In the genomic region with DNA sequence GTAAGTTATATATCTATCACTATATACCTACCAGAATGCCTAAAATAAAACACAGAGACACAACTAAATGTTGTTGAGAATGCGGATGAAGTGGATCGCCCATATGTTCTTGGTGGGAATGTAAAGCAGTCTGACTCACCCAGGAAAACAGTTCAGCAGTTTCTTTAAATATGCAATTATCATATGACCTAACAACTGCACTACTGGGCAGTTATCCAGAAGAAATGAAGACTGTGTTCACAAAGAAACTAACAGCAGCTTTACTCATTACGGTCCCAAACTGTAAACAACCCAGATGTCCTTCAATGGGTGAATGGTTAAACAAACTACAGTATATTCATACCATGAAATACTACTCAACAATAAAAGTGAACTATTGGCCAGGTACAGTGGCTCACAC, we compare ENCODE assay signal across 11 cellular contexts. TPM values are rescaled to one million over a fixed set of nuclear protein-coding genes. Genes with fewer than 3 reads are reported as not detected.
DNase-seq lines count a peak whose midpoint lies in the region; ATAC-seq, FAIRE-seq and TF ChIP-seq lines count a peak whose summit lies in the region.
"Had no signal": no experiment of that assay in that cellular context is flagged by ENCODE, and none has a peak within 500 bp of the region (broad histone marks: within the 10 kb centered on the region; RNA-seq: fewer than 3 reads in every experiment).

No MANE protein-coding gene starts in this region.

- TF ChIP-seq CTCF in A549 (IDR thresholded peaks at IDR 0.05) (no peak), PC-9 (conservative IDR thresholded peaks at IDR 0.05) (no peak)

- no peaks in the 10 kb centered on the region for H3K9me3 ChIP-seq in A549
- H3K9me3 ChIP-seq in GM23248 (ENCODE audit: low read depth), result no peaks in the 10 kb centered on the region
- H3K9me3 ChIP-seq in PC-9 (ENCODE audit: insufficient read depth, low read depth), result 0 out of 2 replicates have a peak, but pooled peaks cover 2% of the 10 kb centered on the region

- no peaks in the 10 kb centered on the region for H4K20me1 ChIP-seq in GM23248 (ENCODE audit: insufficient read depth)
- no peaks in the 10 kb centered on the region for H4K20me1 ChIP-seq in PC-9 (ENCODE audit: insufficient read depth)

- H3K27ac ChIP-seq in A549 (no peak overlapping the region), GM23248 (no peak overlapping the region), PC-9 (no peak overlapping the region)

- no peak for TF ChIP-seq RAD21 in A549 (conservative IDR thresholded peaks at IDR 0.05 in 1 of 2, IDR thresholded peaks at IDR 0.05 in 1 of 2)

- H3K9me3 Mint-ChIP-seq in activated T-helper 2 cell treated with anti-CD3 and anti-CD28 coated beads, Interferon-gamma antibody, Interleukin-2, Interleukin-4, amounts not matched to agents 10 μg/mL and 5 μg/mL and 100 μg/mL, durations not matched to agents 14 hours and 24 hours and 36 hours, result no peaks in the 10 kb centered on the region
- no peaks in the 10 kb centered on the region for H3K9me3 Mint-ChIP-seq in activated CD8-positive, alpha-beta memory T cell treated with anti-CD3 and anti-CD28 coated beads, Interleukin-2, amount 10 ng/mL, durations not matched to agents 7 days and 5 days (ENCODE audit: low read depth)

- in situ Hi-C loops in GM23248 (cut with MboI), result no loop called here

- DNase-seq in A549 (ENCODE audit: low read depth in 1 of 2, low spot score in 1 of 2), result no peak
- peak; percentile 76 for DNase-seq in GM23248
- no peak for DNase-seq in activated T-helper 2 cell treated with anti-CD3 and anti-CD28 coated beads, Interferon-gamma antibody, Interleukin-2, Interleukin-4, amounts not matched to agents 10 μg/mL and 5 μg/mL and 100 μg/mL, durations not matched to agents 14 hours and 24 hours and 36 hours (ENCODE audit: low spot score)
- DNase-seq in hepatic stellate cell (ENCODE audit: low spot score), result peak; percentile 29
- no peak for DNase-seq in GM12892 (ENCODE audit: insufficient read length)
- no peak for DNase-seq in PC-9
- DNase-seq in activated CD8-positive, alpha-beta memory T cell treated with anti-CD3 and anti-CD28 coated beads, Interleukin-2, amount 10 ng/mL, durations not matched to agents 7 days and 5 days, result no peak
- DNase-seq: activated T-cell treated with anti-CD3 and anti-CD28 coated beads, Interleukin-2, amount 50 U/mL, for 1 hour; right cardiac atrium; substantia nigra had no signal

- CTCF ChIA-PET in A549 (lab: Yijun Ruan, JAX), result no interaction called here
- CTCF ChIA-PET in PC-9 (lab: Charles Lee), result no interaction called here
- CTCF ChIA-PET in activated CD8-positive, alpha-beta memory T cell treated with anti-CD3 and anti-CD28 coated beads, Interleukin-2, amount 10 ng/mL, durations not matched to agents 7 days and 5 days (lab: Charles Lee), result interaction anchor here (0.6 kb wide), 1 partner anchor 14 kb away, joined by 3 read pairs; a partner anchor contains a TSS

- intact Hi-C loops in activated T-helper 2 cell treated with anti-CD3 and anti-CD28 coated beads, Interferon-gamma antibody, Interleukin-2, Interleukin-4, amounts not matched to agents 10 μg/mL and 5 μg/mL and 100 μg/mL, durations not matched to agents 14 hours and 24 hours and 36 hours (cut with micrococcal nuclease), result loop anchor here (5.0 kb wide), 3 partner anchors 287 to 742 kb away; no protein-coding TSS in a partner anchor
- intact Hi-C loops in PC-9 (cut with micrococcal nuclease; ENCODE audit: unreplicated experiment), result loop anchor here (5.0 kb wide), 1 partner anchor 67 kb away; no protein-coding TSS in a partner anchor

- TF ChIP-seq EP300 in A549 (IDR thresholded peaks at IDR 0.05), result no peak

- peaks cover 18% of the 10 kb centered on the region for H3F3A ChIP-seq in GM23248 (ENCODE audit: insufficient read depth)
- H3F3A ChIP-seq in PC-9 (ENCODE audit: insufficient read depth, low read depth), result no peaks in the 10 kb centered on the region

- H3K9me2 ChIP-seq in GM23248 (ENCODE audit: insufficient read depth), result no peaks in the 10 kb centered on the region
- no peaks in the 10 kb centered on the region for H3K9me2 ChIP-seq in PC-9 (ENCODE audit: insufficient read depth)

- POLR2A ChIA-PET in A549 (lab: Yijun Ruan, JAX), result no interaction called here
- POLR2A ChIA-PET in PC-9 (lab: Charles Lee; ENCODE audit: unreplicated experiment), result interaction anchor here (0.6 kb wide), 1 partner anchor 147 kb away, joined by 3 read pairs; no protein-coding TSS in a partner anchor

- no peaks in the 10 kb centered on the region for H3K27me3 Mint-ChIP-seq in activated T-helper 2 cell treated with anti-CD3 and anti-CD28 coated beads, Interferon-gamma antibody, Interleukin-2, Interleukin-4, amounts not matched to agents 10 μg/mL and 5 μg/mL and 100 μg/mL, durations not matched to agents 14 hours and 24 hours and 36 hours (ENCODE audit: low read depth)
- H3K27me3 Mint-ChIP-seq in activated CD8-positive, alpha-beta memory T cell treated with anti-CD3 and anti-CD28 coated beads, Interleukin-2, amount 10 ng/mL, durations not matched to agents 7 days and 5 days, result no peaks in the 10 kb centered on the region

- ATAC-seq in A549 (no peak), GM19397 (IDR thresholded peaks at IDR 0.05; ENCODE audit: unreplicated experiment) (no peak)
- ATAC-seq in activated CD8-positive, alpha-beta memory T cell treated with anti-CD3 and anti-CD28 coated beads, Interleukin-2, amount 10 ng/mL, durations not matched to agents 7 days and 5 days, result no peak

- peaks cover 35% of the 10 kb centered on the region for H3K36me3 Mint-ChIP-seq in activated T-helper 2 cell treated with anti-CD3 and anti-CD28 coated beads, Interferon-gamma antibody, Interleukin-2, Interleukin-4, amounts not matched to agents 10 μg/mL and 5 μg/mL and 100 μg/mL, durations not matched to agents 14 hours and 24 hours and 36 hours (ENCODE audit: low read depth)
- H3K36me3 Mint-ChIP-seq in activated CD8-positive, alpha-beta memory T cell treated with anti-CD3 and anti-CD28 coated beads, Interleukin-2, amount 10 ng/mL, durations not matched to agents 7 days and 5 days, result peaks cover 17% of the 10 kb centered on the region

- H3K27ac Mint-ChIP-seq in activated T-helper 2 cell treated with anti-CD3 and anti-CD28 coated beads, Interferon-gamma antibody, Interleukin-2, Interleukin-4, amounts not matched to agents 10 μg/mL and 5 μg/mL and 100 μg/mL, durations not matched to agents 14 hours and 24 hours and 36 hours, result peak overlapping the region; percentile 33
- no peak overlapping the region for H3K27ac Mint-ChIP-seq in activated CD8-positive, alpha-beta memory T cell treated with anti-CD3 and anti-CD28 coated beads, Interleukin-2, amount 10 ng/mL, durations not matched to agents 7 days and 5 days

- FAIRE-seq in A549 (lab: Jason Lieb, UNC) (no peak), GM12892 (lab: Jason Lieb, UNC) (no peak)

- no peaks in the 10 kb centered on the region for H3K79me2 ChIP-seq in GM23248 (ENCODE audit: insufficient read depth)
- H3K79me2 ChIP-seq in PC-9 (ENCODE audit: low read depth), result no peaks in the 10 kb centered on the region

- H3K27me3 ChIP-seq in GM23248 (replicated peaks; ENCODE audit: insufficient read depth), result no peaks in the 10 kb centered on the region
- no peaks in the 10 kb centered on the region for H3K27me3 ChIP-seq in PC-9 (ENCODE audit: insufficient read depth, low read depth)

- no peak overlapping the region for H3K4me2 ChIP-seq in A549
- H3K4me2 ChIP-seq in GM23248 (ENCODE audit: unreplicated experiment), result no peak overlapping the region
- H3K4me2 ChIP-seq in PC-9, result no peak overlapping the region

- peaks cover 1% of the 10 kb centered on the region; the same call in 1 of the 2 replicates for H3K36me3 ChIP-seq in GM23248 (ENCODE audit: low read depth)
- H3K36me3 ChIP-seq in PC-9 (ENCODE audit: low read depth), result no peaks in the 10 kb centered on the region

- no peak overlapping the region for H3K9ac ChIP-seq in GM23248

- no peak overlapping the region for H3K4me3 Mint-ChIP-seq in activated T-helper 2 cell treated with anti-CD3 and anti-CD28 coated beads, Interferon-gamma antibody, Interleukin-2, Interleukin-4, amounts not matched to agents 10 μg/mL and 5 μg/mL and 100 μg/mL, durations not matched to agents 14 hours and 24 hours and 36 hours (ENCODE audit: low read depth)
- H3K4me3 Mint-ChIP-seq in activated CD8-positive, alpha-beta memory T cell treated with anti-CD3 and anti-CD28 coated beads, Interleukin-2, amount 10 ng/mL, durations not matched to agents 7 days and 5 days, result no peak overlapping the region

- peaks cover 48% of the 10 kb centered on the region for H3K4me1 Mint-ChIP-seq in activated T-helper 2 cell treated with anti-CD3 and anti-CD28 coated beads, Interferon-gamma antibody, Interleukin-2, Interleukin-4, amounts not matched to agents 10 μg/mL and 5 μg/mL and 100 μg/mL, durations not matched to agents 14 hours and 24 hours and 36 hours (ENCODE audit: low read depth)
- H3K4me1 Mint-ChIP-seq in activated CD8-positive, alpha-beta memory T cell treated with anti-CD3 and anti-CD28 coated beads, Interleukin-2, amount 10 ng/mL, durations not matched to agents 7 days and 5 days, result peaks cover 50% of the 10 kb centered on the region

- peaks cover 14% of the 10 kb centered on the region for H3K4me1 ChIP-seq in A549
- 0 out of 2 replicates have a peak, but pooled peaks cover 13% of the 10 kb centered on the region for H3K4me1 ChIP-seq in GM23248 (ENCODE audit: insufficient read depth)
- H3K4me1 ChIP-seq in PC-9 (replicated peaks; ENCODE audit: insufficient read depth), result no peaks in the 10 kb centered on the region

- TF ChIP-seq POLR2A in A549 (IDR thresholded peaks at IDR 0.05; ENCODE audit: low read length) (no peak), GM12892 (IDR thresholded peaks at IDR 0.05; ENCODE audit: low read depth, low read length) (no peak)

- H2AFZ ChIP-seq in GM23248 (no peak overlapping the region), PC-9 (no peak overlapping the region)

- H3K4me3 ChIP-seq in A549, result no peak overlapping the region
- H3K4me3 ChIP-seq in GM23248, result no peak overlapping the region
- no peak overlapping the region for H3K4me3 ChIP-seq in PC-9

- BruUV-seq in PC-9 (replicated peaks; lab: Mats Ljungman, UMichigan), result no TSS peak

- 62% methylated on average over 3 of the region's 3 CpGs for WGBS in A549 (ENCODE audit: missing lambda C conversion rate)
- 67 to 72% methylated on average over 3 of the region's 3 CpGs for WGBS in GM23248 (ENCODE audit: low coverage in 1 of 2, low lambda C conversion rate in 2 of 2, missing lambda C conversion rate in 2 of 2), 2 experiments

RNA-seq across cellular contexts. Expression of a gene that starts 14.3 kb away (rescaled TPM):
- polyA plus RNA-seq in A549 (2011; rRNA removed) (0.04 and 0.12 TPM in 2 replicates), A549 (2017; fragmentation: RNase III; extraction: RNeasy Plus Mini Kit Qiagen cat#74134 plus additional on column Dnase treatment) (0.04 to 0.05 TPM (median 0.04 TPM) in 3 replicates), GM23248 (2016; fragmentation: Nextera tagmentation; extraction: Ambion mirVana) (not detected in 2 replicates)
- polyA plus RNA-seq in A549 (2012; cell fraction: cytosol; rRNA removed), result 0.04 TPM in 2 replicates
- polyA plus RNA-seq in A549 (2012; cell fraction: nucleus; rRNA removed), result 0.20 and 0.24 TPM in 2 replicates
- 0.04 TPM in 1 of 2 replicates, not detected in the other for polyA minus RNA-seq in A549 (2011; rRNA and poly(A)+ RNA removed)
- 0.54 TPM in 1 of 2 replicates, not detected in the other for total RNA-seq in GM23248 (2014; rRNA removed; shearing (Covaris generic))
- 15.0 and 15.6 TPM in 2 replicates for total RNA-seq in activated T-helper 2 cell treated with anti-CD3 and anti-CD28 coated beads, Interferon-gamma antibody, Interleukin-2, Interleukin-4, amounts not matched to agents 10 μg/mL and 5 μg/mL and 100 μg/mL, durations not matched to agents 14 hours and 24 hours and 36 hours
- polyA plus RNA-seq in GM12892 (2012; ENCODE audit: missing spikeins), result 8.8 TPM
- 0.10 TPM in 1 of 2 replicates, not detected in the other for total RNA-seq in PC-9 (2021)
- 10 to 100 TPM; 25.3 to 37.5 TPM for total RNA-seq in activated CD8-positive, alpha-beta memory T cell treated with anti-CD3 and anti-CD28 coated beads, Interleukin-2, amount 10 ng/mL, durations not matched to agents 7 days and 5 days

RNA-seq across cellular contexts. Expression of a gene that starts 46.8 kb away (rescaled TPM):
- 8.9 and 12.1 TPM in 2 replicates for polyA plus RNA-seq in A549 (2011; rRNA removed)
- 1.6 and 2.0 TPM in 2 replicates for polyA plus RNA-seq in A549 (2012; cell fraction: cytosol; rRNA removed)
- polyA plus RNA-seq in A549 (2012; cell fraction: nucleus; rRNA removed), result 0.92 and 1.7 TPM in 2 replicates
- 16.5 to 18.2 TPM (median 17.2 TPM) in 3 replicates for polyA plus RNA-seq in A549 (2017; fragmentation: RNase III; extraction: RNeasy Plus Mini Kit Qiagen cat#74134 plus additional on column Dnase treatment)
- polyA minus RNA-seq in A549 (2011; rRNA and poly(A)+ RNA removed), result 2.5 and 2.7 TPM in 2 replicates
- total RNA-seq in GM23248 (2014; rRNA removed; shearing (Covaris generic)), result 32.2 and 43.5 TPM in 2 replicates
- polyA plus RNA-seq in GM23248 (2016; fragmentation: Nextera tagmentation; extraction: Ambion mirVana), result 43.0 and 43.5 TPM in 2 replicates
- total RNA-seq in activated T-helper 2 cell treated with anti-CD3 and anti-CD28 coated beads, Interferon-gamma antibody, Interleukin-2, Interleukin-4, amounts not matched to agents 10 μg/mL and 5 μg/mL and 100 μg/mL, durations not matched to agents 14 hours and 24 hours and 36 hours, result 20.4 and 20.5 TPM in 2 replicates
- 17.7 TPM for polyA plus RNA-seq in GM12892 (2012; ENCODE audit: missing spikeins)
- total RNA-seq in PC-9 (2021), result 9.6 and 13.5 TPM in 2 replicates
- 10 to 100 TPM; 17.8 to 18.7 TPM for total RNA-seq in activated CD8-positive, alpha-beta memory T cell treated with anti-CD3 and anti-CD28 coated beads, Interleukin-2, amount 10 ng/mL, durations not matched to agents 7 days and 5 days

Comparison
In these comparisons a context has a peak if more than half of its experiments do, and no peak if none do; other contexts are left out.
1. DNase-seq: peak in GM23248 (single experiment) and hepatic stellate cell (single experiment); none in A549 (0 of 2), activated T-helper 2 cell treated with anti-CD3 and anti-CD28 coated beads, Interferon-gamma antibody, Interleukin-2, Interleukin-4, amounts not matched to agents 10 μg/mL and 5 μg/mL and 100 μg/mL, durations not matched to agents 14 hours and 24 hours and 36 hours (single experiment), GM12892 (single experiment), PC-9 (0 of 2) and activated CD8-positive, alpha-beta memory T cell treated with anti-CD3 and anti-CD28 coated beads, Interleukin-2, amount 10 ng/mL, durations not matched to agents 7 days and 5 days (single experiment).
2. RNA of a gene that starts 14.3 kb away (total RNA-seq): 25.3 to 37.5 TPM in activated CD8-positive, alpha-beta memory T cell treated with anti-CD3 and anti-CD28 coated beads, Interleukin-2, amount 10 ng/mL, durations not matched to agents 7 days and 5 days and 15.0 to 15.6 TPM in activated T-helper 2 cell treated with anti-CD3 and anti-CD28 coated beads, Interferon-gamma antibody, Interleukin-2, Interleukin-4, amounts not matched to agents 10 μg/mL and 5 μg/mL and 100 μg/mL, durations not matched to agents 14 hours and 24 hours and 36 hours; 0.54 TPM in GM23248 and 0.10 TPM in PC-9; every median in the first group is over 10 times any median in the second.